ENCODE assay signal across 1 cellular context in the genomic region with DNA sequence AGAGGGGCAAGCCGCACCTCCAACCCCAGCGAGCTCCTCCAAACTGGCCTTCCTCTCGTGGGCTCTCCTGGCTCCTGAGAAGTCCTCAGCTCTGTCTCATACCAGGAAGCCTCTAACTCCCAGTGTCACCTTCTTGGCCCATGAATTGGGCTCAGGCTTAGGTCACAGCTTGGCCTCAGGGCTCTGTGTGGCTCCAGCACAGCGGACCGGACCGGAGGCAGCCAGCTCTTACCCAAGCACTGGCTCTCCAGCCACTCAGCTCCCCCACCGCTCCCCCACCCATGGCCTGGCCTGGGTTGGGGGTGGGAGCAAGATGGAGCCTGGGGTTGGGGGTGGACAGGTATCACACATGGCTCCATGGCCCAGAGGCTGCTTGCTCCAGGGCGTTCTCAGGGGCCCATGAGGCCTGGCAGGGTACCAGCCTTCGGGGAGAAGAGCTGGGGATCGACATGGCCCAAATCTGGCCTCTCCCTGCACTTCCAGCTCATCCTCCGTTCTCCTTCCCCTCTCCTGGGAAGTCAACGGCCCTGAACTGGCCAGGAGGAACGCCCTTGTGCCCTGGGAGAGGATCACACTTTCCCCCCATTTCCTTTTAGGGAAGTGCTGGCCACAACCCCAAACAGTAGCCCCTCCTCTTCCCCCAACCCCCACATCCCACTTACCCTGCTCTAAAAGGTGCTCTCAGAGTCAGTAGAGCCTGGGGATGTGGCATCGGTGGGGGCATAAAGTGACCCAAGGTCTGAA.
TF ChIP-seq lines count a peak whose summit lies in the region.

No MANE protein-coding gene starts in this region.

TF ChIP-seq in H1, 55 proteins besides CTCF, POLR2A, EP300 and RAD21:
- TF ChIP-seq, protein P1, sequence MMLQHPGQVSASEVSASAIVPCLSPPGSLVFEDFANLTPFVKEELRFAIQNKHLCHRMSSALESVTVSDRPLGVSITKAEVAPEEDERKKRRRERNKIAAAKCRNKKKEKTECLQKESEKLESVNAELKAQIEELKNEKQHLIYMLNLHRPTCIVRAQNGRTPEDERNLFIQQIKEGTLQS (IDR thresholded peaks at IDR 0.05; ENCODE audit: insufficient read depth, low read depth, low read length): no peak
- TF ChIP-seq, protein P2, sequence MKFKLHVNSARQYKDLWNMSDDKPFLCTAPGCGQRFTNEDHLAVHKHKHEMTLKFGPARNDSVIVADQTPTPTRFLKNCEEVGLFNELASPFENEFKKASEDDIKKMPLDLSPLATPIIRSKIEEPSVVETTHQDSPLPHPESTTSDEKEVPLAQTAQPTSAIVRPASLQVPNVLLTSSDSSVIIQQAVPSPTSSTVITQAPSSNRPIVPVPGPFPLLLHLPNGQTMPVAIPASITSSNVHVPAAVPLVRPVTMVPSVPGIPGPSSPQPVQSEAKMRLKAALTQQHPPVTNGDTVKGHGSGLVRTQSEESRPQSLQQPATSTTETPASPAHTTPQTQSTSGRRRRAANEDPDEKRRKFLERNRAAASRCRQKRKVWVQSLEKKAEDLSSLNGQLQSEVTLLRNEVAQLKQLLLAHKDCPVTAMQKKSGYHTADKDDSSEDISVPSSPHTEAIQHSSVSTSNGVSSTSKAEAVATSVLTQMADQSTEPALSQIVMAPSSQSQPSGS (IDR thresholded peaks at IDR 0.05; ENCODE audit: low read length): no peak
- TF ChIP-seq CHD1 (IDR thresholded peaks at IDR 0.05; ENCODE audit: low read depth, low read length) (no peak), SRF (IDR thresholded peaks at IDR 0.05; ENCODE audit: low read depth, low read length) (peak; percentile 68; the same call in 1 of the 2 replicates), TEAD4 (IDR thresholded peaks at IDR 0.05; ENCODE audit: low read depth, low read length) (no peak), NANOG (IDR thresholded peaks at IDR 0.05; ENCODE audit: insufficient read depth, low read depth, low read length, poor library complexity, severe bottlenecking) (no peak), RXRA (IDR thresholded peaks at IDR 0.05; ENCODE audit: insufficient read depth, low read depth, low read length) (no peak), BCL11A (IDR thresholded peaks at IDR 0.05; ENCODE audit: low read depth in 2 of 2, low read length in 2 of 2) (no peak), JUND (IDR thresholded peaks at IDR 0.05; ENCODE audit: low read length) (no peak), ASH2L (IDR thresholded peaks at IDR 0.05; ENCODE audit: low read length) (no peak), HDAC6 (IDR thresholded peaks at IDR 0.05; ENCODE audit: low read depth, low read length) (no peak), FOSL1 (IDR thresholded peaks at IDR 0.05; ENCODE audit: insufficient read depth, low read depth, low read length) (no peak), SP4 (IDR thresholded peaks at IDR 0.05; ENCODE audit: low read length) (no peak), POLR2AphosphoS5 (IDR thresholded peaks at IDR 0.05; ENCODE audit: low read depth, low read length) (no peak)
- TF ChIP-seq, protein P3, sequence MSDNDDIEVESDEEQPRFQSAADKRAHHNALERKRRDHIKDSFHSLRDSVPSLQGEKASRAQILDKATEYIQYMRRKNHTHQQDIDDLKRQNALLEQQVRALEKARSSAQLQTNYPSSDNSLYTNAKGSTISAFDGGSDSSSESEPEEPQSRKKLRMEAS (IDR thresholded peaks at IDR 0.05): peak; percentile 50
- TF ChIP-seq, protein P4, sequence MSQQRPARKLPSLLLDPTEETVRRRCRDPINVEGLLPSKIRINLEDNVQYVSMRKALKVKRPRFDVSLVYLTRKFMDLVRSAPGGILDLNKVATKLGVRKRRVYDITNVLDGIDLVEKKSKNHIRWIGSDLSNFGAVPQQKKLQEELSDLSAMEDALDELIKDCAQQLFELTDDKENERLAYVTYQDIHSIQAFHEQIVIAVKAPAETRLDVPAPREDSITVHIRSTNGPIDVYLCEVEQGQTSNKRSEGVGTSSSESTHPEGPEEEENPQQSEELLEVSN (IDR thresholded peaks at IDR 0.05): peak; percentile 81
